In genomic region chr17:45357364-45357997, GRCh38 we compare ENCODE assay signal across 1 cellular context.
TF ChIP-seq lines count a peak whose summit lies in the region.

No MANE protein-coding gene starts in this region.

TF ChIP-seq in GM12878, 131 proteins besides CTCF, POLR2A, EP300 and RAD21 (continued from another document and continues in another):
- TF ChIP-seq E4F1 (IDR thresholded peaks at IDR 0.05; ENCODE audit: borderline replicate concordance, partially characterized antibody): no peak
- TF ChIP-seq E2F4 (IDR thresholded peaks at IDR 0.05; ENCODE audit: low read depth, low read length): no peak
- 0 out of 2 replicates have a peak, but pooled peaks have one; percentile 35 for TF ChIP-seq ZNF24 (IDR thresholded peaks at IDR 0.05)
- TF ChIP-seq CBX5 (IDR thresholded peaks at IDR 0.05; ENCODE audit: low read depth): 0 out of 2 replicates have a peak, but pooled peaks have one; percentile 32
- TF ChIP-seq CREM (IDR thresholded peaks at IDR 0.05; ENCODE audit: low read depth): peak; percentile 77
- TF ChIP-seq ATF7 (IDR thresholded peaks at IDR 0.05; ENCODE audit: low read depth): peak; percentile 84
- TF ChIP-seq CHD2 (IDR thresholded peaks at IDR 0.05; ENCODE audit: borderline replicate concordance, low read depth, low read length): no peak
- TF ChIP-seq MEF2A (IDR thresholded peaks at IDR 0.05; ENCODE audit: insufficient read depth, low read depth, low read length): peak; percentile 97
- peak; percentile 74; the same call in 1 of the 2 replicates for TF ChIP-seq PML (IDR thresholded peaks at IDR 0.05; ENCODE audit: low read length)
- 0 out of 2 replicates have a peak, but pooled peaks have one; percentile 13 for TF ChIP-seq TBL1XR1 (IDR thresholded peaks at IDR 0.05; ENCODE audit: low read depth, low read length)
- no peak for TF ChIP-seq ZBTB33 (IDR thresholded peaks at IDR 0.05)
- TF ChIP-seq KAT2A (conservative IDR thresholded peaks at IDR 0.05; ENCODE audit: control insufficient read depth, low read depth, low read length): no peak
- no peak for TF ChIP-seq SREBF1 (IDR thresholded peaks at IDR 0.05; ENCODE audit: low read length)
- TF ChIP-seq ETV6 (conservative IDR thresholded peaks at IDR 0.05 in 1 of 2, IDR thresholded peaks at IDR 0.05 in 1 of 2; ENCODE audit: borderline replicate concordance in 1 of 2, low read depth in 1 of 2): peak in 1 of 2 experiments; percentile 30; a peak in 1 of 4 replicates
- no peak for TF ChIP-seq SUPT20H (IDR thresholded peaks at IDR 0.05; ENCODE audit: borderline replicate concordance, control insufficient read depth, low read depth, low read length)
- peak; percentile 58 to 70; a peak in 2 of 4 replicates for TF ChIP-seq CEBPB (IDR thresholded peaks at IDR 0.05; ENCODE audit: borderline replicate concordance in 1 of 2, low read depth in 2 of 2, low read length in 2 of 2)
- TF ChIP-seq E2F8 (IDR thresholded peaks at IDR 0.05; ENCODE audit: low read depth, partially characterized antibody): no peak
- TF ChIP-seq SRF (IDR thresholded peaks at IDR 0.05; ENCODE audit: low read depth in 2 of 2, low read length in 2 of 2): 0 out of 4 replicates have a peak, but pooled peaks of 1 of the 2 experiments have one; percentile 19
- peak; percentile 77 for TF ChIP-seq ZNF217 (IDR thresholded peaks at IDR 0.05)
- TF ChIP-seq SP1 (IDR thresholded peaks at IDR 0.05; ENCODE audit: low read depth, low read length): no peak
- TF ChIP-seq PAX5 (IDR thresholded peaks at IDR 0.05; ENCODE audit: borderline replicate concordance, low read depth, low read length): 0 out of 2 replicates have a peak, but pooled peaks have one; percentile 29
- TF ChIP-seq SIX5 (IDR thresholded peaks at IDR 0.05; ENCODE audit: low read depth, low read length, severe bottlenecking): no peak
- TF ChIP-seq MAX (IDR thresholded peaks at IDR 0.05; ENCODE audit: low read depth, low read length): no peak
- no peak for TF ChIP-seq ASH2L (IDR thresholded peaks at IDR 0.05; ENCODE audit: borderline replicate concordance, low read depth)
- TF ChIP-seq YBX1 (IDR thresholded peaks at IDR 0.05): no peak
- TF ChIP-seq POLR2AphosphoS5 (IDR thresholded peaks at IDR 0.05; ENCODE audit: low read length): no peak
- TF ChIP-seq SMAD1 (IDR thresholded peaks at IDR 0.05; ENCODE audit: low read depth, partially characterized antibody): no peak
- no peak; the same call in 1 of the 2 replicates for TF ChIP-seq NFXL1 (IDR thresholded peaks at IDR 0.05; ENCODE audit: borderline replicate concordance)
- no peak for TF ChIP-seq CBX3 (IDR thresholded peaks at IDR 0.05; ENCODE audit: borderline replicate concordance, low read depth)
- no peak for TF ChIP-seq CEBPZ (IDR thresholded peaks at IDR 0.05; ENCODE audit: low read depth, low read length)
- TF ChIP-seq MLLT1 (IDR thresholded peaks at IDR 0.05): no peak
- TF ChIP-seq PRDM15 (CRISPR knock-in tag; IDR thresholded peaks at IDR 0.05): no peak
- no peak for TF ChIP-seq WRNIP1 (IDR thresholded peaks at IDR 0.05; ENCODE audit: borderline replicate concordance, low read depth, low read length)
- peak; percentile 88 for TF ChIP-seq ATF2 (IDR thresholded peaks at IDR 0.05; ENCODE audit: low read length)
- TF ChIP-seq MTA3 (IDR thresholded peaks at IDR 0.05; ENCODE audit: borderline replicate concordance, low read length): peak; percentile 78; the same call in 1 of the 2 replicates
- no peak for TF ChIP-seq USF1 (IDR thresholded peaks at IDR 0.05; ENCODE audit: borderline replicate concordance, extremely low read length, insufficient read depth, low read depth, low read length)
- no peak for TF ChIP-seq BRCA1 (IDR thresholded peaks at IDR 0.05; ENCODE audit: low read depth, low read length)
- peak; percentile 36; the same call in 1 of the 2 replicates for TF ChIP-seq TCF7 (IDR thresholded peaks at IDR 0.05; ENCODE audit: borderline replicate concordance)
- TF ChIP-seq RAD51 (IDR thresholded peaks at IDR 0.05): no peak
- TF ChIP-seq EZH2 (IDR thresholded peaks at IDR 0.05; ENCODE audit: borderline replicate concordance, control insufficient read depth, low read depth, low read length): no peak
